8 cellular contexts compared by ENCODE assay signal in genomic region chr22:30325065-30325720, GRCh38. TPM values are rescaled to one million over a fixed set of nuclear protein-coding genes. Genes with fewer than 3 reads are reported as not detected.
A peak's percentile ranks its signal among the peaks of the same experiment; 100 is the strongest.
DNase-seq lines count a peak whose midpoint lies in the region; ATAC-seq and TF ChIP-seq lines count a peak whose summit lies in the region.

No MANE protein-coding gene starts in this region.

- H3K36me3 ChIP-seq in BLaER1 treated with 17β-estradiol and CSF1 and Interleukin-3, amounts not matched to agents 10 nM and 100 nM, result peaks cover 2 to 34% (median 16%) of the 10 kb centered on the region in 11 experiments; a peak in 20 of 22 replicates
- H3K36me3 ChIP-seq in KOPT-K1 (ENCODE audit: insufficient read depth, low read length) (peaks cover 54% of the 10 kb centered on the region), mammary epithelial cell (ENCODE audit: insufficient read depth, low read length) (no peaks in the 10 kb centered on the region), upper lobe of left lung (peaks cover 0 to 14% (median 4%) of the 10 kb centered on the region in 4 donors)

- no peak overlapping the region for H2AFZ ChIP-seq in mammary epithelial cell (ENCODE audit: low read depth, low read length)

- H3K9ac ChIP-seq in BLaER1 treated with 17β-estradiol and CSF1 and Interleukin-3, amounts not matched to agents 10 nM and 100 nM, result peak overlapping the region; percentile 81 to 89 (median 86); a peak in 19 of 22 replicates
- peak overlapping the region; percentile 43 for H3K9ac ChIP-seq in mammary epithelial cell (ENCODE audit: insufficient read depth, low read length)

- TF ChIP-seq POLR2A in lower leg skin (IDR thresholded peaks at IDR 0.05), result no peak
- TF ChIP-seq POLR2A in upper lobe of left lung (IDR thresholded peaks at IDR 0.05), result peak in 1 of 4 donors; percentile 33

- dilution Hi-C loops in mammary epithelial cell (cut with HindIII; ENCODE audit: low sequenced_read_pairs), result no loop called here

- no peak for TF ChIP-seq EP300 in upper lobe of left lung (IDR thresholded peaks at IDR 0.05)

- H3K9me3 ChIP-seq in BLaER1 treated with 17β-estradiol and CSF1 and Interleukin-3, amounts not matched to agents 10 nM and 100 nM (replicated peaks in 1 of 11), result no peaks in the 10 kb centered on the region
- peaks cover 12% of the 10 kb centered on the region for H3K9me3 ChIP-seq in KOPT-K1 (ENCODE audit: insufficient read depth, low read length, poor library complexity, severe bottlenecking)
- no peaks in the 10 kb centered on the region for H3K9me3 ChIP-seq in mammary epithelial cell (replicated peaks; ENCODE audit: insufficient read depth, low read length)
- H3K9me3 ChIP-seq in upper lobe of left lung, result no peaks in the 10 kb centered on the region

- no peak for TF ChIP-seq CTCF in mammary epithelial cell (conservative IDR thresholded peaks at IDR 0.05 in 1 of 2, IDR thresholded peaks at IDR 0.05 in 1 of 2; ENCODE audit: extremely low read depth in 1 of 2, insufficient read depth in 1 of 2, low read depth in 1 of 2, low read length in 2 of 2)
- no peak for TF ChIP-seq CTCF in lower leg skin (IDR thresholded peaks at IDR 0.05)
- TF ChIP-seq CTCF in upper lobe of left lung (IDR thresholded peaks at IDR 0.05), result no peak

- H3K4me2 ChIP-seq in BLaER1 treated with 17β-estradiol and CSF1 and Interleukin-3, amounts not matched to agents 10 nM and 100 nM, result peak overlapping the region; percentile 84 to 100 (median 95)
- peak overlapping the region; percentile 82 for H3K4me2 ChIP-seq in mammary epithelial cell (ENCODE audit: insufficient read depth, low read depth, low read length)

- peak overlapping the region; percentile 72 to 90 (median 80) for H3K4me3 ChIP-seq in BLaER1 treated with 17β-estradiol and CSF1 and Interleukin-3, amounts not matched to agents 10 nM and 100 nM
- H3K4me3 ChIP-seq in mammary epithelial cell (replicated peaks in 1 of 3; ENCODE audit: insufficient read depth in 1 of 3, low read depth in 2 of 3, low read length in 3 of 3) (peak overlapping the region; percentile 86 to 95 (median 89)), lower leg skin (ENCODE audit: low read depth, poor library complexity, severe bottlenecking) (peak overlapping the region; percentile 51), upper lobe of left lung (peak overlapping the region; percentile 98 to 100 (median 98))

- ATAC-seq in upper lobe of left lung (ENCODE audit: low FRiP score in 2 of 2), result peak in 1 of 2 donors; percentile 67

- peaks cover 50 to 68% (median 58%) of the 10 kb centered on the region in 10 experiments for H3K4me1 ChIP-seq in BLaER1 treated with 17β-estradiol and CSF1 and Interleukin-3, amounts not matched to agents 10 nM and 100 nM
- peaks cover 31% of the 10 kb centered on the region for H3K4me1 ChIP-seq in mammary epithelial cell (ENCODE audit: insufficient read depth, low read length)
- peaks cover 54 to 61% (median 57%) of the 10 kb centered on the region in 4 donors for H3K4me1 ChIP-seq in upper lobe of left lung

- peak overlapping the region in 10 of 11 experiments; percentile 25 to 84 (median 44); a peak in 13 of 22 replicates for H3K27ac ChIP-seq in BLaER1 treated with 17β-estradiol and CSF1 and Interleukin-3, amounts not matched to agents 10 nM and 100 nM
- H3K27ac ChIP-seq in KOPT-K1 (ENCODE audit: low read depth, low read length, poor library complexity, severe bottlenecking), result peak overlapping the region; percentile 84
- peak overlapping the region; percentile 40 for H3K27ac ChIP-seq in mammary epithelial cell (ENCODE audit: insufficient read depth, low read depth, low read length)
- peak overlapping the region; percentile 92 to 98 (median 95) for H3K27ac ChIP-seq in upper lobe of left lung

- intact Hi-C loops in mammary epithelial cell (cut with micrococcal nuclease), result loop anchor here (1.0 kb wide), 1 partner anchor 13 kb away; no protein-coding TSS in a partner anchor
- intact Hi-C loops in lower leg skin (cut with DNase I; ENCODE audit: low total_unique reads), result no loop called here

- in situ Hi-C loops in mammary epithelial cell (cut with MboI; ENCODE audit: low sequenced_read_pairs in 2 of 2), result no loop called here

- peaks cover 62% of the 10 kb centered on the region for H3K79me2 ChIP-seq in mammary epithelial cell (ENCODE audit: insufficient read depth, low read length)

- no TSS peak for BruUV-seq in mammary epithelial cell (replicated peaks; lab: Mats Ljungman, UMichigan)

- 5% methylated on average over 3 of the region's 5 CpGs for WGBS in mammary epithelial cell (ENCODE audit: low coverage, missing lambda C conversion rate)
- WGBS in lower leg skin, 2 donors, result 16 to 20% methylated on average over 5 of the region's 5 CpGs
- WGBS in upper lobe of left lung, 2 donors, result 47 to 57% methylated on average over 5 of the region's 5 CpGs

- H3K27me3 ChIP-seq in BLaER1 treated with 17β-estradiol and CSF1 and Interleukin-3, amounts not matched to agents 10 nM and 100 nM, result no peaks in the 10 kb centered on the region
- H3K27me3 ChIP-seq in mammary epithelial cell (ENCODE audit: insufficient read depth, low read length), result no peaks in the 10 kb centered on the region
- H3K27me3 ChIP-seq in upper lobe of left lung, result no peaks in the 10 kb centered on the region

- peaks cover 0 to 32% (median 16%) of the 10 kb centered on the region in 11 experiments; a peak in 14 of 22 replicates for H4K20me1 ChIP-seq in BLaER1 treated with 17β-estradiol and CSF1 and Interleukin-3, amounts not matched to agents 10 nM and 100 nM
- no peaks in the 10 kb centered on the region for H4K20me1 ChIP-seq in mammary epithelial cell (ENCODE audit: insufficient read depth, low read length)

- CTCF ChIA-PET in mammary epithelial cell (lab: Charles Lee; ENCODE audit: low non-redundant PET), result no interaction called here

- DNase-seq in mammary epithelial cell (peak; percentile 93), lower leg skin (ENCODE audit: low spot score in 2 of 2) (peak; percentile 81 to 93), upper lobe of left lung (peak in 1 of 2 donors; percentile 78), DMS79 (lab: John Stamatoyannopoulos, UW) (no peak), NCI-H748 treated with DMSO at 0.1 percent for 48 hours (lab: John Stamatoyannopoulos, UW) (no peak)
- no peak for DNase-seq in activated CD8-positive, alpha-beta memory T cell treated with anti-CD3 and anti-CD28 coated beads for 24 hours

RNA-seq across cellular contexts. Expression of gene TBC1D10A, which starts 1.5 kb away (rescaled TPM):
- total RNA-seq in mammary epithelial cell (10 to 100 TPM; 25.7 to 27.5 TPM), lower leg skin (10 to 100 TPM; 64.8 to 80.1 (median 74.2) TPM), upper lobe of left lung (10 to 100 TPM; 22.6 to 61.0 (median 36.2) TPM)
- polyA plus RNA-seq in mammary epithelial cell, result 15.3 TPM
- 22.8 TPM for polyA minus RNA-seq in mammary epithelial cell

RNA-seq across cellular contexts. Expression of gene SF3A1, which starts 31.5 kb away (rescaled TPM):
- 100 to 1,000 TPM in 1 of 2 donors, 10 to 100 TPM in 1; 45.0 to 163 TPM for total RNA-seq in mammary epithelial cell
- 45.2 TPM for polyA plus RNA-seq in mammary epithelial cell
- 645 TPM for polyA minus RNA-seq in mammary epithelial cell
- total RNA-seq in lower leg skin, result 100 to 1,000 TPM in 2 of 4 donors, 10 to 100 TPM in 2; 72.4 to 169 (median 114) TPM
- 100 to 1,000 TPM in 4 of 6 donors, 10 to 100 TPM in 2; 89.1 to 204 (median 138) TPM for total RNA-seq in upper lobe of left lung

RNA-seq across cellular contexts. Expression of gene CCDC157, which starts 31.6 kb away (rescaled TPM):
- total RNA-seq in mammary epithelial cell (1 to 10 TPM; 1.9 to 3.2 TPM), lower leg skin (1 to 10 TPM in 3 of 4 donors, under 1 TPM in 1; 0.17 to 4.5 (median 2.7) TPM), upper lobe of left lung (10 to 100 TPM in 2 of 6 donors, 1 to 10 TPM in 4; 3.3 to 16.8 (median 7.9) TPM)
- polyA plus RNA-seq in mammary epithelial cell, result 1.6 TPM
- polyA minus RNA-seq in mammary epithelial cell, result 1.9 TPM

RNA-seq across cellular contexts. Expression of gene CASTOR1, which starts 35.9 kb away (rescaled TPM):
- total RNA-seq in mammary epithelial cell (1 to 10 TPM; 8.7 to 9.7 TPM), lower leg skin (10 to 100 TPM; 16.3 to 38.1 (median 22.6) TPM), upper lobe of left lung (10 to 100 TPM in 4 of 6 donors, 1 to 10 TPM in 2; 7.0 to 31.5 (median 22.1) TPM)
- 6.3 TPM for polyA plus RNA-seq in mammary epithelial cell
- 9.4 TPM for polyA minus RNA-seq in mammary epithelial cell

RNA-seq across cellular contexts. Expression of gene OSM, which starts 58.5 kb away (rescaled TPM):
- total RNA-seq in mammary epithelial cell, result not detected
- polyA plus RNA-seq in mammary epithelial cell, result not detected
- polyA minus RNA-seq in mammary epithelial cell, result not detected
- under 1 TPM in 3 of 4 donors, not detected in 1; 0.27 to 0.34 (median 0.29) TPM for total RNA-seq in lower leg skin
- 10 to 100 TPM in 1 of 6 donors, 1 to 10 TPM in 4, under 1 TPM in 1; 0.98 to 11.7 (median 5.1) TPM for total RNA-seq in upper lobe of left lung

Comparison
In these comparisons a context has a peak if more than half of its experiments do, and no peak if none do; other contexts are left out.
1. H3K27ac ChIP-seq: peak in every context shown above with its lines; median percentile 95 in upper lobe of left lung; 84 in KOPT-K1; 44 in BLaER1 treated with 17β-estradiol and CSF1 and Interleukin-3, amounts not matched to agents 10 nM and 100 nM; 40 in mammary epithelial cell.
2. DNase-seq: peak in mammary epithelial cell (single experiment) and lower leg skin (2 of 2); none in activated CD8-positive, alpha-beta memory T cell treated with anti-CD3 and anti-CD28 coated beads for 24 hours (single experiment), DMS79 (single experiment) and NCI-H748 treated with DMSO at 0.1 percent for 48 hours (single experiment).
3. Peak in every context shown above with its lines, with median percentiles within 50 percentile points of each other: H3K4me3 ChIP-seq.